Comparison of ENCODE assay signal across 8 cellular contexts in the genomic region with DNA sequence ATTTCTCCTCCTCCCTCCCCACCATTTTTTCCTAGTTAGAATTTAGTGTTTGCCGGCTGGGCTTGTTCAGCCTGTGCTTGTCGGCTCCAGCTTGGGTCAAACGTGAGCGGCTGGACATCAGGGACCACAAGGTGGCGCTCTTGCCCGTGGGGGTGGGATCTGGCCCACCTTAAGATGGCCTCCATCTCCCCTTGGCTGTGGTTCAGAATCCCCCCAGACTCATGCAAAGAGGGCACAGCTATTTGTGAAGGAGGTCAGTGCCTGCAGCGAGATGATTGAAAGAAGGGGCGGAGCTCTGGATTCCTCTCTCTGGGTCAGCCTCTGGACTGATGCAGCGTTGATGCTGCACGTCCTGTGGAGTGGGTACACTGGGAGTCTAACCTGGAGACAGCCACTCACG.
DNase-seq lines count a peak whose midpoint lies in the region; ATAC-seq and TF ChIP-seq lines count a peak whose summit lies in the region.

No MANE protein-coding gene starts in this region.

- no peak overlapping the region for H2AFZ ChIP-seq in PC-3 (ENCODE audit: low read length)

- H3K9me2 ChIP-seq in PC-3 (replicated peaks; ENCODE audit: low read length): no peaks in the 10 kb centered on the region

- no peaks in the 10 kb centered on the region for H3K9me3 ChIP-seq in PC-3 (ENCODE audit: low read length)

- H3K79me2 ChIP-seq in PC-3 (ENCODE audit: low read length): no peaks in the 10 kb centered on the region

- H3K27ac ChIP-seq in PC-3 (ENCODE audit: low read length) (no peak overlapping the region), foreskin keratinocyte (no peak overlapping the region)

- POLR2A ChIA-PET in PC-3 (lab: Charles Lee; ENCODE audit: unreplicated experiment): no interaction called here

- BruUV-seq in PC-3 (replicated peaks; lab: Mats Ljungman, UMichigan): no TSS peak

- H3K4me3 ChIP-seq in GM12864 (ENCODE audit: low read depth, low read length) (no peak overlapping the region), PC-3 (ENCODE audit: low read length) (no peak overlapping the region), retinal pigment epithelial cell (ENCODE audit: low read length) (no peak overlapping the region)

- no peak overlapping the region for H3K4me2 ChIP-seq in PC-3 (ENCODE audit: low read length)

- CTCF ChIA-PET in PC-3 (lab: Charles Lee): no interaction called here

- H3K4me1 ChIP-seq in PC-3 (ENCODE audit: insufficient read depth, low read length) (no peaks in the 10 kb centered on the region), foreskin keratinocyte (no peaks in the 10 kb centered on the region)

- H3K9ac ChIP-seq in PC-3 (ENCODE audit: low read length): no peak overlapping the region

- ATAC-seq in PC-3 (no peak), foreskin keratinocyte (no peak), HG03196 (IDR thresholded peaks at IDR 0.05; ENCODE audit: unreplicated experiment) (no peak), HG02763 (IDR thresholded peaks at IDR 0.05; ENCODE audit: unreplicated experiment) (no peak), HG02852 (IDR thresholded peaks at IDR 0.05; ENCODE audit: unreplicated experiment) (no peak)

- H3F3A ChIP-seq in PC-3 (ENCODE audit: low read length, unreplicated experiment): no peaks in the 10 kb centered on the region

- H3K27me3 ChIP-seq in PC-3 (ENCODE audit: low read length): no peaks in the 10 kb centered on the region
- H3K27me3 ChIP-seq in foreskin keratinocyte: peaks cover 7% of the 10 kb centered on the region

- no peaks in the 10 kb centered on the region for H3K36me3 ChIP-seq in PC-3 (ENCODE audit: low read depth, low read length)

- DNase-seq in GM12864 (ENCODE audit: low read depth) (no peak), PC-3 (no peak), foreskin keratinocyte (no peak), retinal pigment epithelial cell (ENCODE audit: low read depth) (no peak), SIG-M5 (lab: John Stamatoyannopoulos, UW) (no peak)

- H4K20me1 ChIP-seq in PC-3 (ENCODE audit: low read length): no peaks in the 10 kb centered on the region

- intact Hi-C loops in PC-3 (cut with micrococcal nuclease): no loop called here

- TF ChIP-seq CTCF in GM12864 (IDR thresholded peaks at IDR 0.05; ENCODE audit: low read depth, low read length, missing control alignments) (peak; percentile 56), PC-3 (conservative IDR thresholded peaks at IDR 0.05; ENCODE audit: low read depth, low read length) (peak; percentile 66), foreskin keratinocyte (conservative IDR thresholded peaks at IDR 0.05) (peak; percentile 71), retinal pigment epithelial cell (conservative IDR thresholded peaks at IDR 0.05; ENCODE audit: low read depth, low read length) (peak; percentile 88)
